30 cellular contexts compared by ENCODE assay signal in the genomic region with DNA sequence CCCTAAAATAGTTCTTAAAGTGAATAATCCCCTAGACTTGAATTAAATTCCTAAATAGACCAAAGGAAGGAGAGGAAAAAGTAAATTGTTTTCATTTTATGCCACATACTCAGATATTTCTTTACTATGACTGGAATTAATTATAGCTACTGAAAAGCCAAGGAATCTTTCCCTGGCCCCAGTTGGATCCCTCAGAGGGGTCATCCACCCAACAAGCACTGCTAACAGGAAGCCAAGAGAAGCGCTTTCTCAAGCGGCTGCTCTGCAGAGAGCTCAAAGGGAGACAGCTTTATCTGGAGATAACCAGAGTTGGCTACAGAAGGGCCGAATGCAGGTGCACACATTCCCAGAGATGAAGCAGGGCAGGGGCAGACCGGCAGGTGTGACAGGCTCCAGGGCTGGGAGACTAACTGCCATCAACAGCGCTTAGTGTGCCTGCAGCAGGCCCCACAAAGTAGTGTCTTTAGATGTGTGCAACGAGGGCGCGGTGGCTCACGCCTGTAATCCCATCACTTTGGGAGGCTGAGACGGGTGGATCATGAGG. TPM values are rescaled to one million over a fixed set of nuclear protein-coding genes. Genes with fewer than 3 reads are reported as not detected.
DNase-seq lines count a peak whose midpoint lies in the region; ATAC-seq and TF ChIP-seq lines count a peak whose summit lies in the region.
"Had no signal": no experiment of that assay in that cellular context is flagged by ENCODE, and none has a peak within 500 bp of the region (broad histone marks: within the 10 kb centered on the region; RNA-seq: fewer than 3 reads in every experiment).

No MANE protein-coding gene starts in this region.

- H3K27ac ChIP-seq in left ventricle myocardium inferior (replicated peaks) (no peak overlapping the region), MM.1S (ENCODE audit: low read length) (no peak overlapping the region)
- H3K27ac ChIP-seq: adrenal gland, C4-2B, PC-9, thoracic aorta had no signal

- no peak overlapping the region for H3K9ac ChIP-seq in MM.1S (ENCODE audit: low read length)

- H3K4me1 Mint-ChIP-seq in T-helper 17 cell = no peaks in the 10 kb centered on the region
- no peaks in the 10 kb centered on the region for H3K4me1 Mint-ChIP-seq in effector memory CD8-positive, alpha-beta T cell (ENCODE audit: low read depth in 2 of 2)
- H3K4me1 Mint-ChIP-seq: brain; stimulated activated naive CD8-positive, alpha-beta T cell treated with anti-CD3 and anti-CD28 coated beads, Interleukin-15, amount 100 ng/mL, for 72 hours had no signal

- peaks cover 7% of the 10 kb centered on the region for H3K36me3 Mint-ChIP-seq in T-helper 17 cell (ENCODE audit: low read depth)
- peaks cover 13% of the 10 kb centered on the region for H3K36me3 Mint-ChIP-seq in effector memory CD8-positive, alpha-beta T cell (ENCODE audit: insufficient read depth)

- ATAC-seq in T-helper 17 cell = no peak
- no peak for ATAC-seq in left lobe of liver
- no peak for ATAC-seq in effector memory CD8-positive, alpha-beta T cell (replicated peaks)
- ATAC-seq: activated CD8-positive, alpha-beta T cell treated with anti-CD3 and anti-CD28 coated beads, Interleukin-2, amount 10 ng/mL, durations not matched to agents 7 days and 5 days; stimulated activated naive CD8-positive, alpha-beta T cell treated with anti-CD3 and anti-CD28 coated beads, Interleukin-15, amount 100 ng/mL, for 72 hours had no signal

- no peak overlapping the region for H3K4me3 ChIP-seq in left ventricle myocardium inferior
- H3K4me3 ChIP-seq in MM.1S (ENCODE audit: low read length) = no peak overlapping the region
- H3K4me3 ChIP-seq: adrenal gland, PC-9, thoracic aorta had no signal

- H3K9me2 ChIP-seq in MM.1S (replicated peaks; ENCODE audit: insufficient read depth, low read length) = no peaks in the 10 kb centered on the region

- H3K36me3 ChIP-seq in left ventricle myocardium inferior (peaks cover 69% of the 10 kb centered on the region), MM.1S (replicated peaks; ENCODE audit: insufficient read depth, low read length) (no peaks in the 10 kb centered on the region; the same call in 1 of the 2 replicates)

- H3K27me3 Mint-ChIP-seq in T-helper 17 cell = no peaks in the 10 kb centered on the region
- no peaks in the 10 kb centered on the region for H3K27me3 Mint-ChIP-seq in effector memory CD8-positive, alpha-beta T cell
- H3K27me3 Mint-ChIP-seq: brain; stimulated activated naive CD8-positive, alpha-beta T cell treated with anti-CD3 and anti-CD28 coated beads, Interleukin-15, amount 100 ng/mL, for 72 hours had no signal

- H3K27me3 ChIP-seq in left ventricle myocardium inferior (ENCODE audit: low read depth) (no peaks in the 10 kb centered on the region), MM.1S (replicated peaks; ENCODE audit: insufficient read depth, low read length) (no peaks in the 10 kb centered on the region)
- H3K27me3 ChIP-seq: adrenal gland had no signal

- peak overlapping the region; percentile 82 for H3K27ac Mint-ChIP-seq in T-helper 17 cell
- no peak overlapping the region for H3K27ac Mint-ChIP-seq in effector memory CD8-positive, alpha-beta T cell
- H3K27ac Mint-ChIP-seq: activated CD8-positive, alpha-beta T cell treated with anti-CD3 and anti-CD28 coated beads, Interleukin-2, amount 10 ng/mL, durations not matched to agents 7 days and 5 days; stimulated activated naive CD8-positive, alpha-beta T cell treated with anti-CD3 and anti-CD28 coated beads, Interleukin-15, amount 100 ng/mL, for 72 hours had no signal

- peaks cover 5% of the 10 kb centered on the region for H3K4me1 ChIP-seq in left ventricle myocardium inferior
- no peaks in the 10 kb centered on the region for H3K4me1 ChIP-seq in MM.1S (ENCODE audit: low read length)
- H3K4me1 ChIP-seq: adrenal gland had no signal

- no peak overlapping the region for H3K4me3 Mint-ChIP-seq in T-helper 17 cell
- no peak overlapping the region for H3K4me3 Mint-ChIP-seq in effector memory CD8-positive, alpha-beta T cell
- H3K4me3 Mint-ChIP-seq: activated CD8-positive, alpha-beta T cell treated with anti-CD3 and anti-CD28 coated beads, Interleukin-2, amount 10 ng/mL, durations not matched to agents 7 days and 5 days; brain; nephron; stimulated activated naive CD8-positive, alpha-beta T cell treated with anti-CD3 and anti-CD28 coated beads, Interleukin-15, amount 100 ng/mL, for 72 hours had no signal

- H2AFZ ChIP-seq in MM.1S (ENCODE audit: low read length) = no peak overlapping the region
- H2AFZ ChIP-seq: PC-9 had no signal

- intact Hi-C loops in cardiac septum (cut with DNase I) = no loop called here
- intact Hi-C loops in left ventricle myocardium inferior (cut with micrococcal nuclease) = no loop called here

- H3F3A ChIP-seq in MM.1S (ENCODE audit: insufficient read depth, low read length) = no peaks in the 10 kb centered on the region

- no peak overlapping the region for H3K4me2 ChIP-seq in MM.1S (ENCODE audit: low read depth, low read length)
- H3K4me2 ChIP-seq: PC-9 had no signal

- H3K79me2 ChIP-seq in MM.1S (ENCODE audit: low read length) = no peaks in the 10 kb centered on the region

- H3K9me3 Mint-ChIP-seq in effector memory CD8-positive, alpha-beta T cell = no peaks in the 10 kb centered on the region
- H3K9me3 Mint-ChIP-seq: brain; nephron; stimulated activated naive CD8-positive, alpha-beta T cell treated with anti-CD3 and anti-CD28 coated beads, Interleukin-15, amount 100 ng/mL, for 72 hours had no signal

- DNase-seq in cardiac septum (ENCODE audit: low spot score) = peak; percentile 44
- no peak for DNase-seq in left ventricle myocardium inferior
- no peak for DNase-seq in T-helper 17 cell
- DNase-seq in left lobe of liver (ENCODE audit: low spot score) = peak; percentile 30
- DNase-seq in effector memory CD8-positive, alpha-beta T cell = no peak
- DNase-seq in NCI-H446 treated with DMSO at 0.1 percent for 48 hours (lab: John Stamatoyannopoulos, UW) = no peak
- DNase-seq in MM.1S = no peak
- DNase-seq: activated CD8-positive, alpha-beta T cell treated with anti-CD3 and anti-CD28 coated beads, Interleukin-2, amount 10 ng/mL, durations not matched to agents 7 days and 5 days; activated T-cell treated with anti-CD3 and anti-CD28 coated beads, Interleukin-2, amount 50 U/mL, for 1 hour; Calu3; cerebellar nuclear complex; dermis blood vessel endothelial cell; DMS79; GDM1; hippocampal formation; mammary epithelial cell; MV-4-11; NCI-H1436 treated with DMSO at 0.1 percent for 48 hours; NCI-H2107; NCI-H345; PC-9; retina; stimulated activated CD4-positive, alpha-beta T cell treated with anti-CD3 and anti-CD28 coated beads, Interleukin-2, amount 100 ng/mL, for 24 hours; stimulated activated naive CD8-positive, alpha-beta T cell treated with anti-CD3 and anti-CD28 coated beads, Interleukin-15, amount 100 ng/mL, for 72 hours; T-helper 2 cell had no signal

- H3K9me3 ChIP-seq in left ventricle myocardium inferior (replicated peaks) (no peaks in the 10 kb centered on the region), T-helper 17 cell (ENCODE audit: control insufficient read depth, low read length, poor library complexity, severe bottlenecking) (no peaks in the 10 kb centered on the region), MM.1S (replicated peaks; ENCODE audit: insufficient read depth, low read length) (no peaks in the 10 kb centered on the region)
- H3K9me3 ChIP-seq: adrenal gland, thoracic aorta had no signal

- no peaks in the 10 kb centered on the region for H4K20me1 ChIP-seq in MM.1S (ENCODE audit: insufficient read depth, low read length)

- TF ChIP-seq CTCF in left ventricle myocardium inferior (IDR thresholded peaks at IDR 0.05; ENCODE audit: borderline replicate concordance) (no peak), MM.1S (IDR thresholded peaks at IDR 0.05; ENCODE audit: low read length) (no peak)

RNA-seq across cellular contexts. Expression of gene POLR1A, which starts 51.1 kb away (rescaled TPM):
- total RNA-seq in cardiac septum = 24.3 TPM
- 16.3 TPM for total RNA-seq in left ventricle myocardium inferior
- 10 to 100 TPM; 17.7 to 19.2 TPM for total RNA-seq in T-helper 17 cell
- total RNA-seq in left lobe of liver = 12.1 TPM

RNA-seq across cellular contexts. Expression of gene PTCD3, which starts 51.4 kb away (rescaled TPM):
- total RNA-seq in cardiac septum (146 TPM), left ventricle myocardium inferior (158 TPM), T-helper 17 cell (100 to 1,000 TPM; 111 to 142 TPM), left lobe of liver (44.9 TPM)

Comparison
In these comparisons a context has a peak if more than half of its experiments do, and no peak if none do; other contexts are left out.
1. DNase-seq: peak in cardiac septum (single experiment) and left lobe of liver (single experiment); none in left ventricle myocardium inferior (single experiment), T-helper 17 cell (0 of 3), effector memory CD8-positive, alpha-beta T cell (0 of 3), NCI-H446 treated with DMSO at 0.1 percent for 48 hours (single experiment) and MM.1S (single experiment).